8 cellular contexts compared by ENCODE assay signal in the genomic region with DNA sequence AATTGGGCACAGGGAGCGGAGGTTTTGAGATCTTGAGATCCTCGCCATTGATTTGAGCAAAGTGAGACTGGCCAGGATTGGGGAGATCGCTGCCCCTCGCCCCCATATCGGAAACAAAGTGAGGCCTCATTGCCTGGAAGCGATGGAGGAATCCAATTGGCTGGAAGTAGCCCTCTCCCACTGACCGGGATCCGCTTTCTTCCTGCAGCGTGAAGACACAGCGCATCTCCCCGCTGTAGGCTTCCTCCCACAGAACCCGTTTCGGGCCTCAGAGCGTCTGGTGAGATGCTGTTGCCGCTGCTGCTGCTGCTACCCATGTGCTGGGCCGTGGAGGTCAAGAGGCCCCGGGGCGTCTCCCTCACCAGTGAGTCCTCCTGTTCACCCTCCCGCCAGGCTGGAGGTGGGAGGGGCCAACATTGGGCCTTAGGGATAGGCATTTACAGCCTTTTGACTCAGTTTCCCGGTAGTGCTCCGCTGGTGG. TPM values are rescaled to one million over a fixed set of nuclear protein-coding genes. Genes with fewer than 3 reads are reported as not detected.
DNase-seq lines count a peak whose midpoint lies in the region; ATAC-seq and TF ChIP-seq lines count a peak whose summit lies in the region.

No MANE protein-coding gene starts in this region.

- H3K4me1 Mint-ChIP-seq in activated CD8-positive, alpha-beta memory T cell treated with anti-CD3 and anti-CD28 coated beads, Interleukin-2, amount 10 ng/mL, durations not matched to agents 7 days and 5 days: peaks cover 27% of the 10 kb centered on the region

- no peaks in the 10 kb centered on the region for H3K27me3 ChIP-seq in SU-DHL-6 (ENCODE audit: low read length)
- H3K27me3 ChIP-seq in osteoblast (ENCODE audit: insufficient read depth, low read length): no peaks in the 10 kb centered on the region

- ATAC-seq in activated CD8-positive, alpha-beta memory T cell treated with anti-CD3 and anti-CD28 coated beads, Interleukin-2, amount 10 ng/mL, durations not matched to agents 7 days and 5 days: no peak
- ATAC-seq in GM19035 (IDR thresholded peaks at IDR 0.05; ENCODE audit: unreplicated experiment): no peak

- no peaks in the 10 kb centered on the region for H3K9me3 ChIP-seq in SU-DHL-6 (ENCODE audit: insufficient read depth, low read length)
- H3K9me3 ChIP-seq in osteoblast (ENCODE audit: low read depth, low read length): no peaks in the 10 kb centered on the region

- H3K36me3 Mint-ChIP-seq in activated CD8-positive, alpha-beta memory T cell treated with anti-CD3 and anti-CD28 coated beads, Interleukin-2, amount 10 ng/mL, durations not matched to agents 7 days and 5 days: peaks cover 32% of the 10 kb centered on the region

- H3K27me3 Mint-ChIP-seq in activated CD8-positive, alpha-beta memory T cell treated with anti-CD3 and anti-CD28 coated beads, Interleukin-2, amount 10 ng/mL, durations not matched to agents 7 days and 5 days: peaks cover under 1% of the 10 kb centered on the region

- H3K9me2 ChIP-seq in SU-DHL-6 (replicated peaks; ENCODE audit: insufficient read depth, low read length): no peaks in the 10 kb centered on the region

- H3K4me1 ChIP-seq in osteoblast (ENCODE audit: insufficient read depth, low read length): peaks cover 13% of the 10 kb centered on the region

- peak overlapping the region; percentile 100 for H3K4me3 Mint-ChIP-seq in activated CD8-positive, alpha-beta memory T cell treated with anti-CD3 and anti-CD28 coated beads, Interleukin-2, amount 10 ng/mL, durations not matched to agents 7 days and 5 days

- H3K9ac ChIP-seq in SU-DHL-6 (ENCODE audit: low read length): peak overlapping the region; percentile 80

- H2AFZ ChIP-seq in SU-DHL-6 (ENCODE audit: low read depth, low read length, severe bottlenecking): peak overlapping the region; percentile 50
- H2AFZ ChIP-seq in osteoblast (ENCODE audit: low read length): peak overlapping the region; percentile 99

- no peaks in the 10 kb centered on the region for H4K20me1 ChIP-seq in SU-DHL-6 (ENCODE audit: low read depth, low read length)
- H4K20me1 ChIP-seq in osteoblast (ENCODE audit: insufficient read depth, low read length): peaks cover 8% of the 10 kb centered on the region

- peak overlapping the region; percentile 83 for H3K4me3 ChIP-seq in SU-DHL-6 (ENCODE audit: insufficient read depth, low read length, poor library complexity, severe bottlenecking)
- peak overlapping the region; percentile 100 for H3K4me3 ChIP-seq in osteoblast (ENCODE audit: insufficient read depth, low read length)

- H3K36me3 ChIP-seq in SU-DHL-6 (ENCODE audit: low read length) (no peaks in the 10 kb centered on the region), osteoblast (ENCODE audit: insufficient read depth, low read length) (peaks cover 30% of the 10 kb centered on the region)

- CTCF ChIA-PET in activated CD8-positive, alpha-beta memory T cell treated with anti-CD3 and anti-CD28 coated beads, Interleukin-2, amount 10 ng/mL, durations not matched to agents 7 days and 5 days (lab: Charles Lee): interaction anchor here (0.6 to 4.7 kb wide), 13 partner anchors 8 to 154 kb away, joined by 3 to 29 read pairs (median 3); partner anchors contain the start of genes CCDC159, SWSAP1 and TMEM205

- DNase-seq in activated CD8-positive, alpha-beta memory T cell treated with anti-CD3 and anti-CD28 coated beads, Interleukin-2, amount 10 ng/mL, durations not matched to agents 7 days and 5 days: peak; percentile 57
- no peak for DNase-seq in activated CD8-positive, alpha-beta memory T cell treated with anti-CD3 and anti-CD28 coated beads for 24 hours
- DNase-seq in epithelial cell of prostate (ENCODE audit: low read depth, low spot score) (no peak), osteoblast (ENCODE audit: insufficient read length, low spot score, missing footprints) (peak; percentile 82), SKM-1 (lab: John Stamatoyannopoulos, UW; ENCODE audit: unreplicated experiment) (no peak), ecto neural progenitor cell (ENCODE audit: low spot score) (no peak)

- H3K79me2 ChIP-seq in SU-DHL-6 (ENCODE audit: insufficient read depth, low read length): peaks cover 11% of the 10 kb centered on the region
- peaks cover 23% of the 10 kb centered on the region for H3K79me2 ChIP-seq in osteoblast (ENCODE audit: insufficient read depth, low read length)

- H3K4me2 ChIP-seq in SU-DHL-6 (ENCODE audit: low read depth, low read length, poor library complexity, severe bottlenecking): peak overlapping the region; percentile 71
- peak overlapping the region; percentile 92 for H3K4me2 ChIP-seq in osteoblast (ENCODE audit: insufficient read depth, low read length)

- peak overlapping the region; percentile 39 for H3K27ac ChIP-seq in SU-DHL-6 (ENCODE audit: low read depth, low read length)
- peak overlapping the region; percentile 57 for H3K27ac ChIP-seq in epithelial cell of prostate
- peak overlapping the region; percentile 67 for H3K27ac ChIP-seq in osteoblast (ENCODE audit: low read depth, low read length)

- TF ChIP-seq CTCF in SU-DHL-6 (IDR thresholded peaks at IDR 0.05; ENCODE audit: insufficient read depth, low read length, poor library complexity, severe bottlenecking): no peak
- TF ChIP-seq CTCF in osteoblast (IDR thresholded peaks at IDR 0.05; ENCODE audit: extremely low read depth, low read depth, low read length): no peak

- H3F3A ChIP-seq in SU-DHL-6 (ENCODE audit: insufficient read depth): no peaks in the 10 kb centered on the region

- H3K27ac Mint-ChIP-seq in activated CD8-positive, alpha-beta memory T cell treated with anti-CD3 and anti-CD28 coated beads, Interleukin-2, amount 10 ng/mL, durations not matched to agents 7 days and 5 days: peak overlapping the region; percentile 96

- H3K9me3 Mint-ChIP-seq in activated CD8-positive, alpha-beta memory T cell treated with anti-CD3 and anti-CD28 coated beads, Interleukin-2, amount 10 ng/mL, durations not matched to agents 7 days and 5 days (ENCODE audit: low read depth): no peaks in the 10 kb centered on the region

RNA-seq across cellular contexts. Expression of gene PRKCSH, which starts 0.4 kb away (rescaled TPM):
- 100 to 1,000 TPM; 278 to 306 TPM for total RNA-seq in activated CD8-positive, alpha-beta memory T cell treated with anti-CD3 and anti-CD28 coated beads, Interleukin-2, amount 10 ng/mL, durations not matched to agents 7 days and 5 days
- 117 and 119 TPM in 2 replicates for total RNA-seq in osteoblast

RNA-seq across cellular contexts. Expression of gene ODAD3, which starts 1.0 kb away (rescaled TPM):
- total RNA-seq in activated CD8-positive, alpha-beta memory T cell treated with anti-CD3 and anti-CD28 coated beads, Interleukin-2, amount 10 ng/mL, durations not matched to agents 7 days and 5 days: under 1 TPM; 0.15 to 0.54 TPM
- total RNA-seq in osteoblast: under 0.01 TPM in 2 replicates

RNA-seq across cellular contexts. Expression of gene RGL3, which starts 16.8 kb away (rescaled TPM):
- not detected for total RNA-seq in activated CD8-positive, alpha-beta memory T cell treated with anti-CD3 and anti-CD28 coated beads, Interleukin-2, amount 10 ng/mL, durations not matched to agents 7 days and 5 days
- total RNA-seq in osteoblast: 0.29 and 0.36 TPM in 2 replicates

RNA-seq across cellular contexts. Expression of gene ELAVL3, which starts 45.0 kb away (rescaled TPM):
- total RNA-seq in activated CD8-positive, alpha-beta memory T cell treated with anti-CD3 and anti-CD28 coated beads, Interleukin-2, amount 10 ng/mL, durations not matched to agents 7 days and 5 days: not detected
- 0.72 TPM in 1 of 2 replicates, not detected in the other for total RNA-seq in osteoblast

RNA-seq across cellular contexts. Expression of gene EPOR, which starts 51.8 kb away (rescaled TPM):
- 1 to 10 TPM; 8.1 to 9.1 TPM for total RNA-seq in activated CD8-positive, alpha-beta memory T cell treated with anti-CD3 and anti-CD28 coated beads, Interleukin-2, amount 10 ng/mL, durations not matched to agents 7 days and 5 days
- 1.8 and 2.5 TPM in 2 replicates for total RNA-seq in osteoblast

Comparison
In these comparisons a context has a peak if more than half of its experiments do, and no peak if none do; other contexts are left out.
1. DNase-seq: peak in activated CD8-positive, alpha-beta memory T cell treated with anti-CD3 and anti-CD28 coated beads, Interleukin-2, amount 10 ng/mL, durations not matched to agents 7 days and 5 days (single experiment) and osteoblast (single experiment); none in activated CD8-positive, alpha-beta memory T cell treated with anti-CD3 and anti-CD28 coated beads for 24 hours (single experiment), epithelial cell of prostate (single experiment), SKM-1 (single experiment) and ecto neural progenitor cell (single experiment).
2. Peak in every context shown above with its lines, with median percentiles within 50 percentile points of each other: H3K27ac ChIP-seq.